Comparison of ENCODE assay signal across 16 cellular contexts in the genomic region with DNA sequence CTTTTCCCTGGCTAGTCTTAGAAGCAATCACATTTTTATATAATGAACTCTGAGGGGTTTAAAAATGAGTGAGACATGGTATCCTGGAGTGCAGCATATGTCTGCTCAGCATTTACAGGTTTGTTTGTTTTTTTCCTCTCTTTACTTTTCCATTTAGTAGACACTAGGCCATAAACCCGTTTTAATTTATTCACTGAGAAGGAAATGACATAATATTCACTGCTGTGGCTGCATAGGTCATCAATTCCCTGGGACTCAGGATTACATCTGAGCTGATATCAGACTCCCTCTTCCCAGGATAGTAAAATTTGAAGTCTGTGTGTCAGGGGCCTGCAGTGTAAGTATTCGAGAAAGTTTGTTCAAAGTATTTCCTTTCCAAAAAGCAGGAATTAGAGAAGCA.
DNase-seq lines count a peak whose midpoint lies in the region; ATAC-seq and TF ChIP-seq lines count a peak whose summit lies in the region.
"Had no signal": no experiment of that assay in that cellular context is flagged by ENCODE, and none has a peak within 500 bp of the region (broad histone marks: within the 10 kb centered on the region; RNA-seq: fewer than 3 reads in every experiment).

No MANE protein-coding gene starts in this region.

- WGBS in lower leg skin, 2 donors = 52 to 54% methylated on average over 2 of the region's 2 CpGs

- TF ChIP-seq CTCF in fibroblast of villous mesenchyme (IDR thresholded peaks at IDR 0.05; ENCODE audit: insufficient read depth, low read depth, low read length) = no peak
- no peak for TF ChIP-seq CTCF in osteocyte (IDR thresholded peaks at IDR 0.05)
- TF ChIP-seq CTCF in lower leg skin (IDR thresholded peaks at IDR 0.05) = no peak

- H3K36me3 Mint-ChIP-seq in osteocyte (ENCODE audit: unreplicated experiment) = no peaks in the 10 kb centered on the region

- peaks cover 24% of the 10 kb centered on the region for H3K4me1 Mint-ChIP-seq in osteocyte (ENCODE audit: unreplicated experiment)

- H3K27me3 Mint-ChIP-seq in osteocyte (ENCODE audit: unreplicated experiment) = no peaks in the 10 kb centered on the region

- in situ Hi-C loops in KBM-7 (cut with MboI; ENCODE audit: low pct_unique_long_range_greater_than_20kb, low sequenced_read_pairs) = no loop called here

- H3K9me3 Mint-ChIP-seq in osteocyte (ENCODE audit: unreplicated experiment) = no peaks in the 10 kb centered on the region
- H3K9me3 Mint-ChIP-seq: H9 had no signal

- peak overlapping the region; percentile 7 for H3K27ac Mint-ChIP-seq in osteocyte (ENCODE audit: unreplicated experiment)
- H3K27ac Mint-ChIP-seq: H9 had no signal

- no peak overlapping the region for H3K4me3 Mint-ChIP-seq in osteocyte (ENCODE audit: unreplicated experiment)
- H3K4me3 Mint-ChIP-seq: H9 had no signal

- no peak for ATAC-seq in HG02642 (IDR thresholded peaks at IDR 0.05; ENCODE audit: poor library complexity, unreplicated experiment)

- intact Hi-C loops in lower leg skin (cut with DNase I; ENCODE audit: low total_unique reads) = no loop called here

- TF ChIP-seq POLR2A in lower leg skin (IDR thresholded peaks at IDR 0.05) = no peak

- no peak overlapping the region for H3K4me3 ChIP-seq in fibroblast of villous mesenchyme (ENCODE audit: low read depth, low read length)
- no peak overlapping the region for H3K4me3 ChIP-seq in lower leg skin (ENCODE audit: low read depth, poor library complexity, severe bottlenecking)
- H3K4me3 ChIP-seq: BLaER1 treated with 17β-estradiol and CSF1 and Interleukin-3, amounts not matched to agents 10 nM and 100 nM; PC-9 had no signal

- DNase-seq in DMS 273 (lab: John Stamatoyannopoulos, UW; ENCODE audit: unreplicated experiment) (peak; percentile 9), DMS 273 treated with DMSO at 0.1 percent for 48 hours (lab: John Stamatoyannopoulos, UW) (no peak), NCI-H69 (lab: John Stamatoyannopoulos, UW) (peak; percentile 53), fibroblast of villous mesenchyme (ENCODE audit: low read depth) (peak; percentile 18), osteocyte (ENCODE audit: extremely low spot score, unreplicated experiment) (no peak), lower leg skin (ENCODE audit: low spot score in 2 of 2) (no peak), KBM-7 (no peak)
- DNase-seq: DMS79; H9; NCI-H1092 treated with DMSO at 0.1 percent for 48 hours; NCI-H187; NCI-H510A treated with DMSO at 0.1 percent for 48 hours; NK-92 treated with Interleukin-12 subunit alpha and Interleukin-12 subunit beta, amount 100 ng/mL, for 24 hours had no signal

Comparison
In these comparisons a context has a peak if more than half of its experiments do, and no peak if none do; other contexts are left out.
1. DNase-seq: peak in DMS 273 (single experiment), NCI-H69 (single experiment) and fibroblast of villous mesenchyme (single experiment); none in DMS 273 treated with DMSO at 0.1 percent for 48 hours (single experiment), osteocyte (single experiment), lower leg skin (0 of 2) and KBM-7 (single experiment).